Comparison of ENCODE assay signal across 7 cellular contexts in the genomic region with DNA sequence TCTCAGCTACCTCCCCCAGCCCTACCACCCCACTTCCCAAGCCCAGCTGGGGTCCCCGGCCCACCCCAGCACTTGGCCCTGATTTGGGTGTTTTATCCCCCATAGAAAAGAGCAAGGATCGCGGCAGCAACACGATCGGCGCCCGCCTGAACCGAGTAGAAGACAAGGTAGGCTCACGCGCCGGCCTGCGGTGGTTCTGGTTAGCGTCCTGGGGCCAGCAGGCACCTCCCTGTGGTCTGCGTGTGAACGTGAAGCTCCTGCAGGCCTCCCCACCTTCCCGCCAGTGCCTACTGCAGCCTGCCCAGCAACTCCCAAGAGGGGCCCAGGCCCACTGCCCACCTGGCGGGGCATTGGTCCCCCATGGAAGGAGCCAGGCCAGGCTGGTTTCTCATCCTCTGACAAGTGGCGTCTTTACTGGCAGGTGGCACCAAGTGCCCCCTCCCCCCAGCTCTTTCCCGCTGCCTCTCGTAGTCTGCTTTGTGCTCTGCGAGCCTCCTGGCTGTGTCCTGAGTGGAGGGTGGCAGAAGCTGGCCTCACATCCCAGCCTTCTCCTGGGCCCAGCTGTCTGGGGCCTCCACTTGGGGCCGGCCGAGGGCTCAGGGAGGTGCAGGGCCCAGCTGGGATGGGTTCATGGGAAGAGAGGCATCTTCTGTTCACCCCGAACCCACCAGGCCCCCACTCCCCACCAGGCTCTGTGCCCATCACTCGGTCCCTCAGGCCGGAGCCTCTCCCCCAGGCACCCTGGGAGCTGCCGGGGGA.
A peak's percentile ranks its signal among the peaks of the same experiment; 100 is the strongest.
DNase-seq lines count a peak whose midpoint lies in the region; ATAC-seq and TF ChIP-seq lines count a peak whose summit lies in the region.

No MANE protein-coding gene starts in this region.

- in situ Hi-C loops in KBM-7 (cut with MboI; ENCODE audit: low pct_unique_long_range_greater_than_20kb, low sequenced_read_pairs) = no loop called here

- H3K27ac ChIP-seq in SK-N-SH (ENCODE audit: low read depth in 2 of 2, low read length in 1 of 2) = peak overlapping the region; percentile 72 to 99
- H3K27ac ChIP-seq in heart right ventricle = peak overlapping the region in 9 of 10 donors; percentile 72 to 94 (median 80)

- H3K36me3 ChIP-seq in Loucy (ENCODE audit: insufficient read depth, low read length) (no peaks in the 10 kb centered on the region), SK-N-SH (replicated peaks in 1 of 2; ENCODE audit: control insufficient read depth in 1 of 2, insufficient read depth in 2 of 2, low read length in 1 of 2) (no peaks in the 10 kb centered on the region), heart right ventricle (no peaks in the 10 kb centered on the region), skeletal muscle satellite cell (ENCODE audit: insufficient read depth, low read length) (no peaks in the 10 kb centered on the region)

- H3K9me2 ChIP-seq in Loucy (replicated peaks; ENCODE audit: low read depth, low read length) = no peaks in the 10 kb centered on the region
- H3K9me2 ChIP-seq in SK-N-SH = no peaks in the 10 kb centered on the region

- no peak for TF ChIP-seq EP300 in SK-N-SH (IDR thresholded peaks at IDR 0.05; ENCODE audit: borderline replicate concordance in 1 of 2, low read depth in 1 of 2, low read length in 1 of 2)

- H4K20me1 ChIP-seq in Loucy (ENCODE audit: insufficient read depth, low read length, poor library complexity, severe bottlenecking) (no peaks in the 10 kb centered on the region), SK-N-SH (ENCODE audit: insufficient read depth) (no peaks in the 10 kb centered on the region)

- no peaks in the 10 kb centered on the region for H3K9me3 ChIP-seq in Loucy (ENCODE audit: insufficient read depth, low read depth, low read length)
- no peaks in the 10 kb centered on the region; the same call in 1 of the 2 replicates for H3K9me3 ChIP-seq in SK-N-SH
- H3K9me3 ChIP-seq in heart right ventricle = no peaks in the 10 kb centered on the region
- no peaks in the 10 kb centered on the region for H3K9me3 ChIP-seq in skeletal muscle satellite cell (replicated peaks; ENCODE audit: low read length)

- peak; percentile 66 for DNase-seq in SK-N-SH
- peak in 1 of 2 donors; percentile 8 for DNase-seq in heart right ventricle
- no peak for DNase-seq in KBM-7
- DNase-seq in HK-2 (ENCODE audit: unreplicated experiment) = no peak
- no peak for DNase-seq in omental fat pad (ENCODE audit: low spot score)

- H3K9ac ChIP-seq in Loucy (ENCODE audit: low read depth, low read length, poor library complexity, severe bottlenecking) (peak overlapping the region; percentile 88), SK-N-SH (peak overlapping the region; percentile 61), skeletal muscle satellite cell (ENCODE audit: low read depth, low read length) (peak overlapping the region; percentile 52)

- POLR2A ChIA-PET in SK-N-SH (lab: Yijun Ruan, JAX) = interaction anchor here (0.8 to 2.7 kb wide), 13 partner anchors 26 to 196 kb away, joined by 3 to 25 read pairs (median 4); a partner anchor contains a TSS

- H2AFZ ChIP-seq in Loucy (ENCODE audit: low read length) (no peak overlapping the region), SK-N-SH (ENCODE audit: low read depth) (peak overlapping the region; percentile 87; the same call in 1 of the 2 replicates)

- no peaks in the 10 kb centered on the region for H3K27me3 ChIP-seq in Loucy (ENCODE audit: insufficient read depth, low read length, poor library complexity, severe bottlenecking)
- no peaks in the 10 kb centered on the region for H3K27me3 ChIP-seq in SK-N-SH (ENCODE audit: insufficient read depth)
- no peaks in the 10 kb centered on the region for H3K27me3 ChIP-seq in heart right ventricle
- H3K27me3 ChIP-seq in skeletal muscle satellite cell (ENCODE audit: control insufficient read depth, insufficient read depth, low read length) = peaks cover 21% of the 10 kb centered on the region

- CTCF ChIA-PET in SK-N-SH (lab: Yijun Ruan, JAX) = interaction anchor here (0.9 to 8.5 kb wide), 15 partner anchors 8 to 591 kb away, joined by 3 to 96 read pairs (median 4); a partner anchor contains a TSS

- peak in 5 of 8 donors; percentile 1 to 22 (median 13) for ATAC-seq in heart right ventricle
- no peak for ATAC-seq in omental fat pad (ENCODE audit: low FRiP score)

- WGBS in SK-N-SH (ENCODE audit: low lambda C conversion rate) = 81% methylated on average over 23 of the region's 27 CpGs
- 56 to 70% methylated on average over 27 of the region's 27 CpGs for WGBS in heart right ventricle, 2 donors

- TF ChIP-seq CTCF in Loucy (conservative IDR thresholded peaks at IDR 0.05; ENCODE audit: low read length) = no peak
- TF ChIP-seq CTCF in SK-N-SH (IDR thresholded peaks at IDR 0.05) = no peak
- TF ChIP-seq CTCF in heart right ventricle (IDR thresholded peaks at IDR 0.05) = no peak
- no peak for TF ChIP-seq CTCF in omental fat pad (IDR thresholded peaks at IDR 0.05)

- intact Hi-C loops in heart right ventricle (cut with DNase I) = loop anchor here in 1 of 10 donors (10.0 kb wide), 1 partner anchor 107 kb away; a partner anchor contains a TSS

- H3F3A ChIP-seq in Loucy (ENCODE audit: low read depth) (no peaks in the 10 kb centered on the region), SK-N-SH (replicated peaks; ENCODE audit: insufficient read depth) (no peaks in the 10 kb centered on the region)

- no peak for TF ChIP-seq RAD21 in SK-N-SH (IDR thresholded peaks at IDR 0.05; ENCODE audit: low read length)

- H3K4me2 ChIP-seq in Loucy (ENCODE audit: low read depth, low read length, poor library complexity, severe bottlenecking) (peak overlapping the region; percentile 75), SK-N-SH (peak overlapping the region; percentile 87), skeletal muscle satellite cell (ENCODE audit: low read length) (peak overlapping the region; percentile 73)

- H3K79me2 ChIP-seq in Loucy (ENCODE audit: insufficient read depth, low read length) (peaks cover 60% of the 10 kb centered on the region), SK-N-SH (ENCODE audit: insufficient read depth) (no peaks in the 10 kb centered on the region)

- H3K4me3 ChIP-seq in Loucy (ENCODE audit: low read length, poor library complexity, severe bottlenecking) (peak overlapping the region; percentile 68), SK-N-SH (ENCODE audit: low read depth in 2 of 2, low read length in 1 of 2) (peak overlapping the region in 1 of 2 experiments; percentile 4; a peak in 1 of 4 replicates), heart right ventricle (peak overlapping the region in 3 of 10 donors; percentile 0 to 20 (median 14)), skeletal muscle satellite cell (ENCODE audit: low read length) (peak overlapping the region; percentile 45)

- H3K4me1 ChIP-seq in Loucy (ENCODE audit: insufficient read depth, low read length, poor library complexity, severe bottlenecking) = peaks cover 91% of the 10 kb centered on the region
- peaks cover 10 to 73% of the 10 kb centered on the region in 2 experiments; a peak in 3 of 4 replicates for H3K4me1 ChIP-seq in SK-N-SH (ENCODE audit: control insufficient read depth in 1 of 2, insufficient read depth in 2 of 2, low read depth in 1 of 2, low read length in 1 of 2)
- H3K4me1 ChIP-seq in heart right ventricle = peaks cover 30 to 49% (median 43%) of the 10 kb centered on the region in 9 donors
- H3K4me1 ChIP-seq in skeletal muscle satellite cell (ENCODE audit: control insufficient read depth, insufficient read depth, low read length) = peaks cover 12% of the 10 kb centered on the region

TF ChIP-seq in SK-N-SH, 30 proteins besides CTCF, POLR2A, EP300 and RAD21:
- TF ChIP-seq SIN3A (IDR thresholded peaks at IDR 0.05; ENCODE audit: borderline replicate concordance, low read depth, low read length) (no peak), EZH2phosphoT487 (IDR thresholded peaks at IDR 0.05; ENCODE audit: borderline replicate concordance, low read depth) (no peak), CHD2 (IDR thresholded peaks at IDR 0.05; ENCODE audit: low read length, partially characterized antibody) (peak; percentile 11)
